1 cellular context compared by ENCODE assay signal in genomic region chr1:24108334-24109165, GRCh38.
TF ChIP-seq lines count a peak whose summit lies in the region.

No MANE protein-coding gene starts in this region.

TF ChIP-seq in K562, 482 proteins besides CTCF, POLR2A, EP300 and RAD21 (continued from another document):
- TF ChIP-seq ZNF512 (tag; IDR thresholded peaks at IDR 0.05) (no peak), ZNF263 (CRISPR knock-in tag; IDR thresholded peaks at IDR 0.05; ENCODE audit: borderline replicate concordance) (peak; percentile 84), YY1 (IDR thresholded peaks at IDR 0.05; ENCODE audit: borderline replicate concordance in 1 of 3, control insufficient read depth in 1 of 3, extremely low read depth in 1 of 3, insufficient read depth in 3 of 3, insufficient read length in 1 of 3, insufficient replicate concordance in 2 of 3, low read depth in 1 of 3, low read length in 2 of 3) (peak in 1 of 3 experiments; percentile 41), ZNF740 (CRISPR knock-in tag; IDR thresholded peaks at IDR 0.05) (peak; percentile 60; the same call in 1 of the 2 replicates), ZNF740 (tag; IDR thresholded peaks at IDR 0.05) (no peak), CBX5 (IDR thresholded peaks at IDR 0.05; ENCODE audit: borderline replicate concordance, low read depth) (no peak), CHCHD3 (CRISPR knock-in tag; IDR thresholded peaks at IDR 0.05) (no peak)
